23 cellular contexts compared by ENCODE assay signal in the genomic region with DNA sequence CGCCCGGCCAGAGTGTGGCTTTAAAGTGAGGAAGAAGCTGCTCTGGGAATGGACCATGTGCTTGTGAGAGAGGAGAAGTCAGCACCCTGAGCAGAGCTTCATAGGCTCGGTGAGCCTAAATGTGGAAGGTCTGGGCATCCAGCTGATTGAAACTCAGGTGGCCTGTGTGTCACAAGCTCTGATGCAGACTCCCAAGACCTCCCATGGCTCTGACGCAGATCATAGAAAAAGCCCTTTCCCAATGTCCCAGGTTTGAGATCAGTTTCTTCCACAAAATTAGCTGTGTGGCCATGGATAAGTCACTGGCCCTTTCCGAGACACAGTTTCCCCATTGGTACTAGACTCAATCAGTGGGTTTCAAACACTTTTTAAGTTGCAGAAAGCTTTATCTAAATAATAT.
"Had no signal": no experiment of that assay in that cellular context is flagged by ENCODE, and none has a peak within 500 bp of the region (broad histone marks: within the 10 kb centered on the region; RNA-seq: fewer than 3 reads in every experiment).

No MANE protein-coding gene starts in this region.

- H3K4me3 ChIP-seq: colonic mucosa, coronary artery, dorsolateral prefrontal cortex, esophagus squamous epithelium, gastrocnemius medialis, gastroesophageal sphincter, heart left ventricle, heart right ventricle had no signal

- DNase-seq: colonic mucosa; cortex of kidney; dermis blood vessel endothelial cell; dorsolateral prefrontal cortex; effector CD4-positive, alpha-beta T cell; effector CD8-positive, alpha-beta T cell; effector memory CD4-positive, alpha-beta T cell; effector memory CD8-positive, alpha-beta T cell; endodermal cell; erythroblast; esophagus squamous epithelium; foreskin fibroblast; foreskin keratinocyte; foreskin melanocyte; gastrocnemius medialis; glutamatergic neuron; head of caudate nucleus; heart left ventricle; heart right ventricle had no signal

- H3K9me3 ChIP-seq: colonic mucosa, esophagus squamous epithelium, gastrocnemius medialis, heart left ventricle, heart right ventricle had no signal

- ATAC-seq: effector memory CD8-positive, alpha-beta T cell; esophagus mucosa; foreskin keratinocyte; gastrocnemius medialis; gastroesophageal sphincter; heart left ventricle; heart right ventricle had no signal

- H3K4me1 ChIP-seq: colonic mucosa, esophagus squamous epithelium, foreskin keratinocyte, gastrocnemius medialis, gastroesophageal sphincter, heart left ventricle, heart right ventricle had no signal

- H3K36me3 ChIP-seq: colonic mucosa, esophagus squamous epithelium, gastrocnemius medialis, gastroesophageal sphincter, heart left ventricle, heart right ventricle had no signal

- H3K27me3 ChIP-seq: colonic mucosa, foreskin keratinocyte, gastrocnemius medialis had no signal

- H3K27ac ChIP-seq: colonic mucosa, coronary artery, dorsolateral prefrontal cortex, epithelial cell of prostate, esophagus squamous epithelium, foreskin keratinocyte, gastrocnemius medialis, gastroesophageal sphincter, heart left ventricle, heart right ventricle had no signal
